21 cellular contexts compared by ENCODE assay signal in the genomic region with DNA sequence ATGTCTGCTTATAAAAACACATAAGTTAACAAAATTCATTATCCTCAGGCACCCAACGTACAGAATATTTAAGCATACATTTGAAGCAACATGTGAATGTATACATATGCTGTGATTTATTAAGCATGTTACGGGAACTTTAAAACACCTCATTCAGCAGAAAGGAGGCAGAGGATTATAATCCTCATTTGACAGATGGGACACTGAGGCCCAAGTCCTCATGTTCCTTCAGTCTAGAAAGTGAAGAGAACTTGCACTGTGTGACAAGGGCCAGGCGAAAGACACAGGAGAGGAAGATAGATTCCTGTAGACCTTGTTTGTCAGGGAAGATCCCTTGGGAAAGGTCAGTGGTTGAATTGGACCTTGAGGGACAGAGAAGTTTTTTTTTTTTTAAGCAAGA. TPM values are rescaled to one million over a fixed set of nuclear protein-coding genes. Genes with fewer than 3 reads are reported as not detected.
A peak's percentile ranks its signal among the peaks of the same experiment; 100 is the strongest.
DNase-seq lines count a peak whose midpoint lies in the region; ATAC-seq and TF ChIP-seq lines count a peak whose summit lies in the region.
"Had no signal": no experiment of that assay in that cellular context is flagged by ENCODE, and none has a peak within 500 bp of the region (broad histone marks: within the 10 kb centered on the region; RNA-seq: fewer than 3 reads in every experiment).

No MANE protein-coding gene starts in this region.

- no peak for DNase-seq in activated naive CD4-positive, alpha-beta T cell treated with anti-CD3 and anti-CD28 coated beads, Interleukin-2, amount 10 ng/mL, durations not matched to agents 7 days and 5 days
- no peak for DNase-seq in activated naive CD4-positive, alpha-beta T cell treated with anti-CD3 and anti-CD28 coated beads, Interleukin-2, amount 50 U/mL, for 16 hours
- DNase-seq in NCI-H524 (lab: John Stamatoyannopoulos, UW): peak; percentile 73 to 86
- no peak for DNase-seq in activated CD8-positive, alpha-beta T cell treated with anti-CD3 and anti-CD28 coated beads, Interleukin-2, amount 10 ng/mL, durations not matched to agents 7 days and 5 days
- DNase-seq in neural crest cell (ENCODE audit: low read depth, low spot score): no peak
- DNase-seq in stomach: no peak
- DNase-seq: ACHN, AML-193, Calu3, DMS79, NCI-H1417 treated with DMSO at 0.1 percent for 48 hours, NCI-H1930, NCI-H446, NCI-H748 treated with DMSO at 0.1 percent for 48 hours, PC-3 had no signal

- TF ChIP-seq CTCF in neural crest cell (conservative IDR thresholded peaks at IDR 0.05) (no peak), stomach (IDR thresholded peaks at IDR 0.05) (no peak)

- H3K4me3 Mint-ChIP-seq in activated naive CD4-positive, alpha-beta T cell treated with anti-CD3 and anti-CD28 coated beads, Interleukin-2, amount 10 ng/mL, durations not matched to agents 7 days and 5 days: no peak overlapping the region
- no peak overlapping the region for H3K4me3 Mint-ChIP-seq in activated CD8-positive, alpha-beta T cell treated with anti-CD3 and anti-CD28 coated beads, Interleukin-2, amount 10 ng/mL, durations not matched to agents 7 days and 5 days
- peak overlapping the region; percentile 0 for H3K4me3 Mint-ChIP-seq in neural crest cell
- H3K4me3 Mint-ChIP-seq: CD14-positive monocyte, IgD-negative memory B cell had no signal

- peaks cover 0 to 42% (median 25%) of the 10 kb centered on the region in 4 donors for H3K36me3 ChIP-seq in stomach

- peaks cover 68% of the 10 kb centered on the region for H3K36me3 Mint-ChIP-seq in activated naive CD4-positive, alpha-beta T cell treated with anti-CD3 and anti-CD28 coated beads, Interleukin-2, amount 10 ng/mL, durations not matched to agents 7 days and 5 days
- peaks cover 83% of the 10 kb centered on the region for H3K36me3 Mint-ChIP-seq in activated CD8-positive, alpha-beta T cell treated with anti-CD3 and anti-CD28 coated beads, Interleukin-2, amount 10 ng/mL, durations not matched to agents 7 days and 5 days (ENCODE audit: low read depth)
- no peaks in the 10 kb centered on the region for H3K36me3 Mint-ChIP-seq in neural crest cell (ENCODE audit: low read depth)

- H3K4me3 ChIP-seq in stomach: no peak overlapping the region
- H3K4me3 ChIP-seq: HAP-1 had no signal

- H3K4me1 Mint-ChIP-seq in activated naive CD4-positive, alpha-beta T cell treated with anti-CD3 and anti-CD28 coated beads, Interleukin-2, amount 10 ng/mL, durations not matched to agents 7 days and 5 days: peaks cover 37% of the 10 kb centered on the region
- H3K4me1 Mint-ChIP-seq in activated CD8-positive, alpha-beta T cell treated with anti-CD3 and anti-CD28 coated beads, Interleukin-2, amount 10 ng/mL, durations not matched to agents 7 days and 5 days (ENCODE audit: low read depth): peaks cover 38% of the 10 kb centered on the region
- peaks cover 25% of the 10 kb centered on the region for H3K4me1 Mint-ChIP-seq in neural crest cell

- no peaks in the 10 kb centered on the region for H3K9me3 Mint-ChIP-seq in activated naive CD4-positive, alpha-beta T cell treated with anti-CD3 and anti-CD28 coated beads, Interleukin-2, amount 10 ng/mL, durations not matched to agents 7 days and 5 days
- H3K9me3 Mint-ChIP-seq in activated CD8-positive, alpha-beta T cell treated with anti-CD3 and anti-CD28 coated beads, Interleukin-2, amount 10 ng/mL, durations not matched to agents 7 days and 5 days (ENCODE audit: insufficient read depth): no peaks in the 10 kb centered on the region
- H3K9me3 Mint-ChIP-seq in neural crest cell: no peaks in the 10 kb centered on the region
- H3K9me3 Mint-ChIP-seq: CD14-positive monocyte, IgD-negative memory B cell had no signal

- TF ChIP-seq EP300 in stomach (IDR thresholded peaks at IDR 0.05): no peak

- peak overlapping the region; percentile 6 for H3K27ac Mint-ChIP-seq in activated naive CD4-positive, alpha-beta T cell treated with anti-CD3 and anti-CD28 coated beads, Interleukin-2, amount 10 ng/mL, durations not matched to agents 7 days and 5 days
- peak overlapping the region; percentile 42 for H3K27ac Mint-ChIP-seq in activated CD8-positive, alpha-beta T cell treated with anti-CD3 and anti-CD28 coated beads, Interleukin-2, amount 10 ng/mL, durations not matched to agents 7 days and 5 days
- no peak overlapping the region for H3K27ac Mint-ChIP-seq in neural crest cell (ENCODE audit: unreplicated experiment)
- H3K27ac Mint-ChIP-seq: IgD-negative memory B cell had no signal

- no peaks in the 10 kb centered on the region for H3K27me3 ChIP-seq in stomach

- ATAC-seq in activated CD8-positive, alpha-beta T cell treated with anti-CD3 and anti-CD28 coated beads, Interleukin-2, amount 10 ng/mL, durations not matched to agents 7 days and 5 days: no peak
- ATAC-seq in GM21619 (IDR thresholded peaks at IDR 0.05; ENCODE audit: unreplicated experiment) (no peak), HG03342 (IDR thresholded peaks at IDR 0.05; ENCODE audit: unreplicated experiment) (no peak)
- ATAC-seq: PC-3 had no signal

- CTCF ChIA-PET in activated naive CD4-positive, alpha-beta T cell treated with anti-CD3 and anti-CD28 coated beads, Interleukin-2, amount 10 ng/mL, durations not matched to agents 7 days and 5 days (lab: Charles Lee): no interaction called here
- CTCF ChIA-PET in activated CD8-positive, alpha-beta T cell treated with anti-CD3 and anti-CD28 coated beads, Interleukin-2, amount 10 ng/mL, durations not matched to agents 7 days and 5 days (lab: Charles Lee): interaction anchor here (2.4 kb wide), 1 partner anchor 95 kb away, joined by 8 read pairs; no protein-coding TSS in a partner anchor

- 92 to 97% (median 97%) methylated on average over 3 of the region's 3 CpGs for WGBS in stomach, 5 donors

- POLR2A ChIA-PET in activated CD8-positive, alpha-beta T cell treated with anti-CD3 and anti-CD28 coated beads, Interleukin-2, amount 10 ng/mL, durations not matched to agents 7 days and 5 days (lab: Charles Lee): interaction anchor here (0.6 kb wide), 1 partner anchor 81 kb away, joined by 3 read pairs; no protein-coding TSS in a partner anchor

- no peaks in the 10 kb centered on the region for H3K27me3 Mint-ChIP-seq in activated naive CD4-positive, alpha-beta T cell treated with anti-CD3 and anti-CD28 coated beads, Interleukin-2, amount 10 ng/mL, durations not matched to agents 7 days and 5 days
- H3K27me3 Mint-ChIP-seq in activated CD8-positive, alpha-beta T cell treated with anti-CD3 and anti-CD28 coated beads, Interleukin-2, amount 10 ng/mL, durations not matched to agents 7 days and 5 days (ENCODE audit: low read depth): no peaks in the 10 kb centered on the region
- H3K27me3 Mint-ChIP-seq in neural crest cell (ENCODE audit: low read depth): no peaks in the 10 kb centered on the region
- H3K27me3 Mint-ChIP-seq: IgD-negative memory B cell had no signal

- H3K9me3 ChIP-seq in stomach: no peaks in the 10 kb centered on the region
- H3K9me3 ChIP-seq: HAP-1 had no signal

- TF ChIP-seq POLR2A in stomach (IDR thresholded peaks at IDR 0.05): no peak

- no peak overlapping the region for H3K27ac ChIP-seq in stomach
- H3K27ac ChIP-seq: RWPE1 had no signal

- peaks cover 0 to 20% (median 9%) of the 10 kb centered on the region in 4 donors for H3K4me1 ChIP-seq in stomach

- intact Hi-C loops in stomach (cut with DNase I; ENCODE audit: low total_unique reads): no loop called here

RNA-seq across cellular contexts. Expression of a gene that starts 7.6 kb away (rescaled TPM):
- 10 to 100 TPM; 47.9 to 50.7 TPM for total RNA-seq in activated CD8-positive, alpha-beta T cell treated with anti-CD3 and anti-CD28 coated beads, Interleukin-2, amount 10 ng/mL, durations not matched to agents 7 days and 5 days
- 54.3 and 54.5 TPM in 2 replicates for total RNA-seq in neural crest cell
- 10 to 100 TPM; 18.8 to 39.1 (median 28.4) TPM for total RNA-seq in stomach
- 10 to 100 TPM; 14.8 to 18.5 (median 15.7) TPM for polyA plus RNA-seq in stomach

RNA-seq across cellular contexts. Expression of a gene that starts 26.7 kb away (rescaled TPM):
- 100 to 1,000 TPM; 273 to 290 TPM for total RNA-seq in activated CD8-positive, alpha-beta T cell treated with anti-CD3 and anti-CD28 coated beads, Interleukin-2, amount 10 ng/mL, durations not matched to agents 7 days and 5 days
- total RNA-seq in neural crest cell (100.0 and 110 TPM in 2 replicates), stomach (100 to 1,000 TPM in 1 of 5 donors, 10 to 100 TPM in 4; 13.3 to 251 (median 26.8) TPM)
- polyA plus RNA-seq in stomach: 10 to 100 TPM; 10.7 to 28.3 (median 27.6) TPM

RNA-seq across cellular contexts. Expression of a gene that starts 57.1 kb away (rescaled TPM):
- total RNA-seq in activated CD8-positive, alpha-beta T cell treated with anti-CD3 and anti-CD28 coated beads, Interleukin-2, amount 10 ng/mL, durations not matched to agents 7 days and 5 days: 10 to 100 TPM; 90.0 to 90.9 TPM
- total RNA-seq in neural crest cell (63.3 and 65.4 TPM in 2 replicates), stomach (10 to 100 TPM; 11.3 to 78.9 (median 31.2) TPM)
- 10 to 100 TPM in 2 of 3 donors, 1 to 10 TPM in 1; 7.9 to 19.2 (median 16.7) TPM for polyA plus RNA-seq in stomach

Comparison
In these comparisons a context has a peak if more than half of its experiments do, and no peak if none do; other contexts are left out.
1. DNase-seq: peak in NCI-H524 (2 of 2); none in activated naive CD4-positive, alpha-beta T cell treated with anti-CD3 and anti-CD28 coated beads, Interleukin-2, amount 10 ng/mL, durations not matched to agents 7 days and 5 days (single experiment), activated naive CD4-positive, alpha-beta T cell treated with anti-CD3 and anti-CD28 coated beads, Interleukin-2, amount 50 U/mL, for 16 hours (single experiment), activated CD8-positive, alpha-beta T cell treated with anti-CD3 and anti-CD28 coated beads, Interleukin-2, amount 10 ng/mL, durations not matched to agents 7 days and 5 days (single experiment), neural crest cell (single experiment) and stomach (single experiment).